ENCODE assay signal across 8 cellular contexts in genomic region chr4:163548481-163549243, GRCh38. TPM values are rescaled to one million over a fixed set of nuclear protein-coding genes. Genes with fewer than 3 reads are reported as not detected.
DNase-seq lines count a peak whose midpoint lies in the region; ATAC-seq and TF ChIP-seq lines count a peak whose summit lies in the region.

No MANE protein-coding gene starts in this region.

- no peak overlapping the region for H3K27ac Mint-ChIP-seq in activated naive CD4-positive, alpha-beta T cell treated with anti-CD3 and anti-CD28 coated beads, Interleukin-2, amount 10 ng/mL, durations not matched to agents 7 days and 5 days
- no peak overlapping the region for H3K27ac Mint-ChIP-seq in WTC11
- H3K27ac Mint-ChIP-seq in activated T-helper 1 cell treated with anti-CD3 and anti-CD28 coated beads, Interleukin-12 subunit alpha, Interleukin-12 subunit beta, Interleukin-2, Interleukin-4 antibody, amounts not matched to agents 30 ng/mL and 10 ng/mL and 1 ng/mL, durations not matched to agents 14 hours and 24 hours and 36 hours: no peak overlapping the region

- DNase-seq in activated naive CD4-positive, alpha-beta T cell treated with anti-CD3 and anti-CD28 coated beads, Interleukin-2, amount 10 ng/mL, durations not matched to agents 7 days and 5 days: peak; percentile 24
- DNase-seq in activated naive CD4-positive, alpha-beta T cell treated with anti-CD3 and anti-CD28 coated beads, Interleukin-2, amount 50 U/mL, for 16 hours: no peak
- DNase-seq in NCI-H2171 (lab: John Stamatoyannopoulos, UW) (peak; percentile 12), WTC11 (ENCODE audit: low spot score) (no peak), globus pallidus (ENCODE audit: low spot score) (peak; percentile 54), retina (peak; percentile 62)
- DNase-seq in activated T-helper 1 cell treated with anti-CD3 and anti-CD28 coated beads, Interleukin-12 subunit alpha, Interleukin-12 subunit beta, Interleukin-2, Interleukin-4 antibody, amounts not matched to agents 30 ng/mL and 10 ng/mL and 1 ng/mL, durations not matched to agents 14 hours and 24 hours and 36 hours (ENCODE audit: low spot score): no peak

- H3K4me3 Mint-ChIP-seq in activated naive CD4-positive, alpha-beta T cell treated with anti-CD3 and anti-CD28 coated beads, Interleukin-2, amount 10 ng/mL, durations not matched to agents 7 days and 5 days: peak overlapping the region; percentile 15
- no peak overlapping the region for H3K4me3 Mint-ChIP-seq in WTC11
- no peak overlapping the region for H3K4me3 Mint-ChIP-seq in activated T-helper 1 cell treated with anti-CD3 and anti-CD28 coated beads, Interleukin-12 subunit alpha, Interleukin-12 subunit beta, Interleukin-2, Interleukin-4 antibody, amounts not matched to agents 30 ng/mL and 10 ng/mL and 1 ng/mL, durations not matched to agents 14 hours and 24 hours and 36 hours

- POLR2A ChIA-PET in WTC11 (lab: Charles Lee): interaction anchor here (0.7 kb wide), 1 partner anchor 260 kb away, joined by 3 read pairs; no protein-coding TSS in a partner anchor

- intact Hi-C loops in activated T-helper 1 cell treated with anti-CD3 and anti-CD28 coated beads, Interleukin-12 subunit alpha, Interleukin-12 subunit beta, Interleukin-2, Interleukin-4 antibody, amounts not matched to agents 30 ng/mL and 10 ng/mL and 1 ng/mL, durations not matched to agents 14 hours and 24 hours and 36 hours (cut with micrococcal nuclease): loop anchor here (1.0 to 10.0 kb wide), 5 partner anchors 64 to 654 kb away; partner anchors contain the start of gene NAF1

- no peaks in the 10 kb centered on the region for H3K36me3 Mint-ChIP-seq in activated naive CD4-positive, alpha-beta T cell treated with anti-CD3 and anti-CD28 coated beads, Interleukin-2, amount 10 ng/mL, durations not matched to agents 7 days and 5 days
- no peaks in the 10 kb centered on the region for H3K36me3 Mint-ChIP-seq in WTC11
- H3K36me3 Mint-ChIP-seq in activated T-helper 1 cell treated with anti-CD3 and anti-CD28 coated beads, Interleukin-12 subunit alpha, Interleukin-12 subunit beta, Interleukin-2, Interleukin-4 antibody, amounts not matched to agents 30 ng/mL and 10 ng/mL and 1 ng/mL, durations not matched to agents 14 hours and 24 hours and 36 hours (ENCODE audit: low read depth): no peaks in the 10 kb centered on the region

- TF ChIP-seq CTCF in WTC11 (IDR thresholded peaks at IDR 0.05): peak; percentile 28; the same call in 1 of the 2 replicates

- CTCF ChIA-PET in activated naive CD4-positive, alpha-beta T cell treated with anti-CD3 and anti-CD28 coated beads, Interleukin-2, amount 10 ng/mL, durations not matched to agents 7 days and 5 days (lab: Charles Lee): interaction anchor here (1.0 to 4.6 kb wide), 10 partner anchors 8 to 1195 kb away, joined by 3 to 37 read pairs (median 7); partner anchors contain the start of gene TMA16
- CTCF ChIA-PET in WTC11 (lab: Charles Lee): interaction anchor here (0.7 to 2.3 kb wide), 8 partner anchors 13 to 994 kb away, joined by 3 to 30 read pairs (median 7); partner anchors contain the start of gene NPY1R

- H3K9me3 Mint-ChIP-seq in activated naive CD4-positive, alpha-beta T cell treated with anti-CD3 and anti-CD28 coated beads, Interleukin-2, amount 10 ng/mL, durations not matched to agents 7 days and 5 days: no peaks in the 10 kb centered on the region
- no peaks in the 10 kb centered on the region for H3K9me3 Mint-ChIP-seq in WTC11
- H3K9me3 Mint-ChIP-seq in activated T-helper 1 cell treated with anti-CD3 and anti-CD28 coated beads, Interleukin-12 subunit alpha, Interleukin-12 subunit beta, Interleukin-2, Interleukin-4 antibody, amounts not matched to agents 30 ng/mL and 10 ng/mL and 1 ng/mL, durations not matched to agents 14 hours and 24 hours and 36 hours: no peaks in the 10 kb centered on the region

- H3K4me1 Mint-ChIP-seq in activated naive CD4-positive, alpha-beta T cell treated with anti-CD3 and anti-CD28 coated beads, Interleukin-2, amount 10 ng/mL, durations not matched to agents 7 days and 5 days: peaks cover 20% of the 10 kb centered on the region
- H3K4me1 Mint-ChIP-seq in WTC11: peaks cover 2% of the 10 kb centered on the region; the same call in 1 of the 2 replicates
- peaks cover 6% of the 10 kb centered on the region for H3K4me1 Mint-ChIP-seq in activated T-helper 1 cell treated with anti-CD3 and anti-CD28 coated beads, Interleukin-12 subunit alpha, Interleukin-12 subunit beta, Interleukin-2, Interleukin-4 antibody, amounts not matched to agents 30 ng/mL and 10 ng/mL and 1 ng/mL, durations not matched to agents 14 hours and 24 hours and 36 hours (ENCODE audit: low read depth)

- ATAC-seq in HG02678 (IDR thresholded peaks at IDR 0.05; ENCODE audit: unreplicated experiment) (peak; percentile 37), WTC11 (peak; percentile 56)

- no peaks in the 10 kb centered on the region for H3K27me3 Mint-ChIP-seq in activated naive CD4-positive, alpha-beta T cell treated with anti-CD3 and anti-CD28 coated beads, Interleukin-2, amount 10 ng/mL, durations not matched to agents 7 days and 5 days
- H3K27me3 Mint-ChIP-seq in WTC11 (ENCODE audit: low read depth): no peaks in the 10 kb centered on the region
- H3K27me3 Mint-ChIP-seq in activated T-helper 1 cell treated with anti-CD3 and anti-CD28 coated beads, Interleukin-12 subunit alpha, Interleukin-12 subunit beta, Interleukin-2, Interleukin-4 antibody, amounts not matched to agents 30 ng/mL and 10 ng/mL and 1 ng/mL, durations not matched to agents 14 hours and 24 hours and 36 hours (ENCODE audit: insufficient read depth): no peaks in the 10 kb centered on the region

TF ChIP-seq in WTC11, 78 proteins besides CTCF, POLR2A, EP300 and RAD21:
- TF ChIP-seq ATF1 (CRISPR knock-in tag; IDR thresholded peaks at IDR 0.05) (no peak), USF1 (CRISPR knock-in tag; IDR thresholded peaks at IDR 0.05) (no peak), TP53 (CRISPR knock-in tag; IDR thresholded peaks at IDR 0.05) (no peak), GABPB1 (CRISPR knock-in tag; IDR thresholded peaks at IDR 0.05) (no peak), CREM (CRISPR knock-in tag; IDR thresholded peaks at IDR 0.05) (no peak), ETV6 (CRISPR knock-in tag; IDR thresholded peaks at IDR 0.05) (no peak), ZNF138 (CRISPR knock-in tag; conservative IDR thresholded peaks at IDR 0.05) (no peak), STAT6 (CRISPR knock-in tag; conservative IDR thresholded peaks at IDR 0.05; ENCODE audit: low read depth) (no peak), NFE2L1 (CRISPR knock-in tag; IDR thresholded peaks at IDR 0.05) (no peak), ZNF416 (CRISPR knock-in tag; IDR thresholded peaks at IDR 0.05) (no peak), ZBTB21 (CRISPR knock-in tag; IDR thresholded peaks at IDR 0.05; ENCODE audit: borderline replicate concordance) (no peak)

RNA-seq across cellular contexts. Expression of gene TMA16, which starts 54.2 kb away (rescaled TPM):
- 63.7 to 64.9 TPM (median 64.8 TPM) in 3 replicates for total RNA-seq in WTC11 (2021)
- 76.3 and 80.8 TPM in 2 replicates for total RNA-seq in activated T-helper 1 cell treated with anti-CD3 and anti-CD28 coated beads, Interleukin-12 subunit alpha, Interleukin-12 subunit beta, Interleukin-2, Interleukin-4 antibody, amounts not matched to agents 30 ng/mL and 10 ng/mL and 1 ng/mL, durations not matched to agents 14 hours and 24 hours and 36 hours

Comparison
In these comparisons a context has a peak if more than half of its experiments do, and no peak if none do; other contexts are left out.
1. DNase-seq: peak in activated naive CD4-positive, alpha-beta T cell treated with anti-CD3 and anti-CD28 coated beads, Interleukin-2, amount 10 ng/mL, durations not matched to agents 7 days and 5 days (single experiment), NCI-H2171 (single experiment), globus pallidus (single experiment) and retina (single experiment); none in activated naive CD4-positive, alpha-beta T cell treated with anti-CD3 and anti-CD28 coated beads, Interleukin-2, amount 50 U/mL, for 16 hours (single experiment), WTC11 (single experiment) and activated T-helper 1 cell treated with anti-CD3 and anti-CD28 coated beads, Interleukin-12 subunit alpha, Interleukin-12 subunit beta, Interleukin-2, Interleukin-4 antibody, amounts not matched to agents 30 ng/mL and 10 ng/mL and 1 ng/mL, durations not matched to agents 14 hours and 24 hours and 36 hours (single experiment).